ENCODE assay signal across 8 cellular contexts in genomic region chr18:23452728-23453656, GRCh38. TPM values are rescaled to one million over a fixed set of nuclear protein-coding genes. Genes with fewer than 3 reads are reported as not detected.
DNase-seq lines count a peak whose midpoint lies in the region; ATAC-seq, FAIRE-seq and TF ChIP-seq lines count a peak whose summit lies in the region.

Gene RIOK3 (plus strand): TSS chr18:23453287. CDS start chr18:23453440, 153 bp downstream.

- H3K36me3 ChIP-seq in HepG2 (replicated peaks in 1 of 2; ENCODE audit: control insufficient read depth in 1 of 2, insufficient read depth in 2 of 2, low read length in 2 of 2): no peaks in the 10 kb centered on the region

- intact Hi-C loops in HepG2 (cut with micrococcal nuclease; ENCODE audit: unreplicated experiment): loop anchor here (2.0 kb wide), 1 partner anchor 14 kb away; no protein-coding TSS in a partner anchor

- no peaks in the 10 kb centered on the region for H3K9me3 ChIP-seq in HepG2 (ENCODE audit: low read length)

- H3K9ac ChIP-seq in HepG2 (ENCODE audit: insufficient read depth, low read depth, low read length): peak within 1 kb of the TSS; percentile 80

- H3K27ac ChIP-seq in C4-2B (peak within 1 kb of the TSS; percentile 70), HepG2 (ENCODE audit: extremely low read length, insufficient read depth, low read length) (peak within 1 kb of the TSS; percentile 60)

- peaks cover 14% of the 10 kb centered on the region for H4K20me1 ChIP-seq in HepG2 (ENCODE audit: insufficient read depth, low read length)

- under 1% methylated on average over 15 of the region's 59 CpGs for WGBS in HepG2 (ENCODE audit: low lambda C conversion rate)

- peak within 1 kb of the TSS; percentile 43 for H2AFZ ChIP-seq in HepG2 (ENCODE audit: low read length)

- H3K4me1 ChIP-seq in HepG2 (ENCODE audit: insufficient read depth, low read length): peaks cover 38% of the 10 kb centered on the region

- H3K27me3 ChIP-seq in HepG2 (ENCODE audit: control insufficient read depth in 1 of 2, insufficient read depth in 2 of 2, low read length in 2 of 2): no peaks in the 10 kb centered on the region; a peak in 2 of 5 replicates

- no peak for TF ChIP-seq RAD21 in HepG2 (CRISPR knock-in tag; IDR thresholded peaks at IDR 0.05)

- CTCF ChIA-PET in HepG2 (lab: Yijun Ruan, JAX; ENCODE audit: low intra/inter-chr PET ratio, low total read pairs): no interaction called here

- peak within 1 kb of the TSS; percentile 89 to 98 (median 95) for H3K4me3 ChIP-seq in HepG2 (replicated peaks in 1 of 3; ENCODE audit: insufficient read depth in 1 of 3, low read depth in 2 of 3, low read length in 3 of 3)

- DNase-seq in NCI-H774 (lab: John Stamatoyannopoulos, UW) (peak; percentile 95), dermis blood vessel endothelial cell (peak; percentile 96), HepG2 (ENCODE audit: low spot score) (peak; percentile 94)
- DNase-seq in activated CD4-positive, alpha-beta T cell treated with anti-CD3 and anti-CD28 coated beads, Interleukin-2, amount 50 U/mL, for 4 hours: peak; percentile 71 to 73
- peak; percentile 85 for DNase-seq in stimulated activated CD4-positive, alpha-beta T cell treated with anti-CD3 and anti-CD28 coated beads, Interleukin-4, amount 100 ng/mL, for 1 hour

- H3K79me2 ChIP-seq in HepG2 (ENCODE audit: insufficient read depth, low read length): peaks cover 45% of the 10 kb centered on the region

- peak; percentile 69 for FAIRE-seq in HepG2 (lab: Jason Lieb, UNC)

- no TSS peak for BruUV-seq in HepG2 (replicated peaks; lab: Mats Ljungman, UMichigan)

- in situ Hi-C loops in HepG2 (cut with HindIII; ENCODE audit: extremely low pct_ligation_motif_present, low pct_unique_long_range_greater_than_20kb): no loop called here

- ATAC-seq in GM19395 (IDR thresholded peaks at IDR 0.05; ENCODE audit: unreplicated experiment) (peak; percentile 97), HG03565 (IDR thresholded peaks at IDR 0.05; ENCODE audit: unreplicated experiment) (peak; percentile 97), HepG2 (peak; percentile 99)

- POLR2A ChIA-PET in HepG2 (lab: Yijun Ruan, JAX): interaction anchor here (0.7 to 2.2 kb wide), 11 partner anchors 8 to 520 kb away, joined by 3 to 15 read pairs (median 3); partner anchors contain the start of genes CABLES1, RBBP8 and RMC1

- TF ChIP-seq CTCF in C4-2B (conservative IDR thresholded peaks at IDR 0.05): no peak
- no peak for TF ChIP-seq CTCF in HepG2 (CRISPR knock-in tag; IDR thresholded peaks at IDR 0.05)

- peak within 1 kb of the TSS; percentile 78 for H3K4me2 ChIP-seq in HepG2 (ENCODE audit: low read depth, low read length)

- no peak for TF ChIP-seq EP300 in HepG2 (IDR thresholded peaks at IDR 0.05; ENCODE audit: low read depth in 2 of 2, low read length in 2 of 2)
- no peak for TF ChIP-seq EP300 in HepG2 (CRISPR knock-in tag; IDR thresholded peaks at IDR 0.05; ENCODE audit: borderline replicate concordance)

- peak; percentile 64 to 87 for TF ChIP-seq POLR2A in HepG2 (IDR thresholded peaks at IDR 0.05; ENCODE audit: insufficient read depth in 1 of 2, low read depth in 2 of 2, low read length in 2 of 2)

TF ChIP-seq in HepG2, 621 proteins besides CTCF, POLR2A, EP300 and RAD21 (continues in another document):
- TF ChIP-seq GATAD2A (CRISPR knock-in tag; IDR thresholded peaks at IDR 0.05): peak; percentile 36
- TF ChIP-seq ZNF468 (CRISPR knock-in tag; IDR thresholded peaks at IDR 0.05): no peak
- TF ChIP-seq KDM2A (CRISPR knock-in tag; IDR thresholded peaks at IDR 0.05; ENCODE audit: borderline replicate concordance, low read depth): peak; percentile 82
- TF ChIP-seq ARID2 (CRISPR knock-in tag; IDR thresholded peaks at IDR 0.05; ENCODE audit: borderline replicate concordance): no peak
- no peak for TF ChIP-seq SUZ12 (IDR thresholded peaks at IDR 0.05; ENCODE audit: low read depth, low read length)
- TF ChIP-seq CBX5 (CRISPR knock-in tag; IDR thresholded peaks at IDR 0.05; ENCODE audit: borderline replicate concordance): no peak
- peak; percentile 15; the same call in 1 of the 2 replicates for TF ChIP-seq ZNF451 (CRISPR knock-in tag; IDR thresholded peaks at IDR 0.05)
- no peak for TF ChIP-seq PRDM4 (CRISPR knock-in tag; IDR thresholded peaks at IDR 0.05; ENCODE audit: borderline replicate concordance)
- TF ChIP-seq ZBTB1 (CRISPR knock-in tag; IDR thresholded peaks at IDR 0.05; ENCODE audit: borderline replicate concordance): no peak
- TF ChIP-seq ATF6 (CRISPR knock-in tag; conservative IDR thresholded peaks at IDR 0.05): no peak
- TF ChIP-seq ZBTB43 (CRISPR knock-in tag; conservative IDR thresholded peaks at IDR 0.05): no peak
- no peak for TF ChIP-seq ZNF546 (CRISPR knock-in tag; conservative IDR thresholded peaks at IDR 0.05)
- TF ChIP-seq MIER3 (CRISPR knock-in tag; IDR thresholded peaks at IDR 0.05; ENCODE audit: borderline replicate concordance): no peak
- no peak for TF ChIP-seq ZMYM3 (CRISPR knock-in tag; IDR thresholded peaks at IDR 0.05)
- peak; percentile 63; the same call in 1 of the 2 replicates for TF ChIP-seq TARDBP (CRISPR knock-in tag; IDR thresholded peaks at IDR 0.05)

RNA-seq across cellular contexts. Expression of gene RIOK3, which starts in this region (rescaled TPM):
- total RNA-seq in dermis blood vessel endothelial cell: 51.4 and 68.1 TPM in 2 replicates
- total RNA-seq in HepG2 (2016; rRNA removed; fragmentation: Illumina TruSeq; extraction: Trizol): 36.0 and 39.6 TPM in 2 replicates
- 6.9 and 9.8 TPM in 2 replicates for total RNA-seq in HepG2 (2016; cell fraction: cytosol; rRNA removed; fragmentation: Illumina TruSeq; extraction: Trizol; ENCODE audit: low read depth)
- 32.9 and 46.7 TPM in 2 replicates for total RNA-seq in HepG2 (2016; cell fraction: insoluble cytoplasmic fraction; rRNA removed; fragmentation: Illumina TruSeq; extraction: Trizol)
- total RNA-seq in HepG2 (2016; cell fraction: membrane; rRNA removed; fragmentation: Illumina TruSeq; extraction: Trizol): 21.9 and 25.6 TPM in 2 replicates
- 19.5 and 24.2 TPM in 2 replicates for total RNA-seq in HepG2 (2016; cell fraction: nucleus; rRNA removed; fragmentation: Illumina TruSeq; extraction: Trizol)
- polyA plus RNA-seq in HepG2 (2011; rRNA removed): 23.6 and 26.7 TPM in 2 replicates
- 15.6 and 17.2 TPM in 2 replicates for polyA plus RNA-seq in HepG2 (2011; cell fraction: cytosol; rRNA removed)
- polyA plus RNA-seq in HepG2 (2011; cell fraction: nucleus; rRNA removed): 26.4 and 26.9 TPM in 2 replicates
- 41.9 and 63.6 TPM in 2 replicates for polyA plus RNA-seq in HepG2 (2012)
- polyA plus RNA-seq in HepG2 (2016; cell fraction: cytosol; fragmentation: Illumina TruSeq; extraction: Trizol; ENCODE audit: low read depth): 5.8 and 6.0 TPM in 2 replicates
- 25.1 and 25.8 TPM in 2 replicates for polyA plus RNA-seq in HepG2 (2016; cell fraction: insoluble cytoplasmic fraction; fragmentation: Illumina TruSeq; extraction: Trizol; ENCODE audit: low read depth)
- polyA plus RNA-seq in HepG2 (2016; cell fraction: membrane; fragmentation: Illumina TruSeq; extraction: Trizol; ENCODE audit: low read depth): 11.3 and 11.7 TPM in 2 replicates
- 29.2 and 33.3 TPM in 2 replicates for polyA plus RNA-seq in HepG2 (2016; cell fraction: nucleus; fragmentation: Illumina TruSeq; extraction: Trizol; ENCODE audit: insufficient read depth, low read depth)
- polyA minus RNA-seq in HepG2 (2011; rRNA and poly(A)+ RNA removed; ENCODE audit: low replicate concordance): 14.2 and 29.8 TPM in 2 replicates
- polyA minus RNA-seq in HepG2 (2011; cell fraction: cytosol; rRNA and poly(A)+ RNA removed): 44.8 and 47.5 TPM in 2 replicates
- polyA minus RNA-seq in HepG2 (2011; cell fraction: nucleus; rRNA and poly(A)+ RNA removed): 35.3 and 56.2 TPM in 2 replicates

Comparison
In these comparisons a context has a peak if more than half of its experiments do, and no peak if none do; other contexts are left out.
1. Peak in every context shown above with its lines: DNase-seq, ATAC-seq, H3K4me3 ChIP-seq and H3K27ac ChIP-seq.